ENCODE assay signal across 30 cellular contexts in genomic region chr4:161393614-161394013, GRCh38.
"Had no signal": no experiment of that assay in that cellular context is flagged by ENCODE, and none has a peak within 500 bp of the region (broad histone marks: within the 10 kb centered on the region; RNA-seq: fewer than 3 reads in every experiment).

No MANE protein-coding gene starts in this region.

- H2AFZ ChIP-seq: parathyroid adenoma had no signal

- H3K9ac ChIP-seq: parathyroid adenoma had no signal

- H3K79me2 ChIP-seq: parathyroid adenoma had no signal

- DNase-seq: activated B cell treated with CpG ODN at 0.5 μM for 24 hours; activated CD4-positive, alpha-beta T cell treated with anti-CD3 and anti-CD28 coated beads, Interleukin-2, amount 50 U/mL, for 1 hour; activated CD8-positive, alpha-beta T cell treated with anti-CD3 and anti-CD28 coated beads for 36 hours; activated gamma-delta T cell treated with Interleukin-2 at 50 U/mL for 16 hours; activated naive CD4-positive, alpha-beta T cell treated with anti-CD3 and anti-CD28 coated beads, Interleukin-2, amount 50 U/mL, for 16 hours; activated T-cell treated with anti-CD3 and anti-CD28 coated beads, Interleukin-2, amount 50 U/mL, for 4 hours; amygdala; foreskin keratinocyte; heart left ventricle; kidney glomerular epithelial cell; left lung; naive thymus-derived CD4-positive, alpha-beta T cell; occipital lobe; psoas muscle; sigmoid colon; small intestine; stimulated activated CD4-positive, alpha-beta T cell treated with anti-CD3 and anti-CD28 coated beads, Interleukin-4, amount 100 ng/mL, for 24 hours; T-helper 2 cell; uterus had no signal

- H3K27me3 Mint-ChIP-seq: activated B cell treated with CpG ODN at 0.5 μM for 24 hours; activated CD8-positive, alpha-beta T cell treated with anti-CD3 and anti-CD28 coated beads for 36 hours; activated T-helper 17 cell treated with anti-CD3 and anti-CD28 coated beads, Interleukin-2, amount 50 U/mL, for 72 hours; central memory CD8-positive, alpha-beta T cell; dendritic cell treated with granulocyte-macrophage colony-stimulating factor and Interleukin-4, amounts not matched to agents 40 ng/mL and 50 ng/mL, for 4 days; naive thymus-derived CD4-positive, alpha-beta T cell; stimulated activated naive CD8-positive, alpha-beta T cell treated with anti-CD3 and anti-CD28 coated beads, Interleukin-15, Interleukin-2, amounts not matched to agents 100 ng/mL and 50 ng/mL, for 24 hours; type B pancreatic cell had no signal

- H3K27ac Mint-ChIP-seq: activated B cell treated with CpG ODN at 0.5 μM for 24 hours; activated CD8-positive, alpha-beta T cell treated with anti-CD3 and anti-CD28 coated beads for 36 hours; activated T-helper 17 cell treated with anti-CD3 and anti-CD28 coated beads, Interleukin-2, amount 50 U/mL, for 72 hours; dendritic cell treated with granulocyte-macrophage colony-stimulating factor and Interleukin-4, amounts not matched to agents 40 ng/mL and 50 ng/mL, for 4 days; mesothelial cell of epicardium; naive thymus-derived CD4-positive, alpha-beta T cell; stimulated activated effector memory CD8-positive, alpha-beta T cell treated with anti-CD3 and anti-CD28 coated beads, Interleukin-12 subunit alpha, Interleukin-12 subunit beta, amount 100 ng/mL, for 72 hours; stimulated activated naive CD8-positive, alpha-beta T cell treated with anti-CD3 and anti-CD28 coated beads, Interleukin-15, Interleukin-2, amounts not matched to agents 100 ng/mL and 50 ng/mL, for 24 hours; type B pancreatic cell had no signal

- H3K4me3 Mint-ChIP-seq: activated B cell treated with CpG ODN at 0.5 μM for 24 hours; activated CD8-positive, alpha-beta T cell treated with anti-CD3 and anti-CD28 coated beads for 36 hours; activated T-cell treated with anti-CD3 and anti-CD28 coated beads, Interleukin-2, amount 50 U/mL, for 4 hours; activated T-helper 17 cell treated with anti-CD3 and anti-CD28 coated beads, Interleukin-2, amount 50 U/mL, for 72 hours; central memory CD8-positive, alpha-beta T cell; dendritic cell treated with granulocyte-macrophage colony-stimulating factor and Interleukin-4, amounts not matched to agents 40 ng/mL and 50 ng/mL, for 4 days; mesothelial cell of epicardium; naive thymus-derived CD4-positive, alpha-beta T cell; stimulated activated effector memory CD8-positive, alpha-beta T cell treated with anti-CD3 and anti-CD28 coated beads, Interleukin-12 subunit alpha, Interleukin-12 subunit beta, amount 100 ng/mL, for 72 hours; stimulated activated naive CD8-positive, alpha-beta T cell treated with anti-CD3 and anti-CD28 coated beads, Interleukin-15, Interleukin-2, amounts not matched to agents 100 ng/mL and 50 ng/mL, for 24 hours; type B pancreatic cell had no signal

- H3K9me3 Mint-ChIP-seq: activated B cell treated with CpG ODN at 0.5 μM for 24 hours; activated T-cell treated with anti-CD3 and anti-CD28 coated beads, Interleukin-2, amount 50 U/mL, for 4 hours; activated T-helper 17 cell treated with anti-CD3 and anti-CD28 coated beads, Interleukin-2, amount 50 U/mL, for 72 hours; dendritic cell treated with granulocyte-macrophage colony-stimulating factor and Interleukin-4, amounts not matched to agents 40 ng/mL and 50 ng/mL, for 4 days; mesothelial cell of epicardium; stimulated activated naive CD8-positive, alpha-beta T cell treated with anti-CD3 and anti-CD28 coated beads, Interleukin-15, Interleukin-2, amounts not matched to agents 100 ng/mL and 50 ng/mL, for 24 hours; type B pancreatic cell had no signal

- H3K4me3 ChIP-seq: esophagus muscularis mucosa, heart left ventricle, left lung, lung, psoas muscle, sigmoid colon, thoracic aorta, uterus had no signal

- H3K36me3 ChIP-seq: esophagus muscularis mucosa, heart left ventricle, left lung, sigmoid colon, thoracic aorta, uterus had no signal

- H3K4me1 ChIP-seq: esophagus muscularis mucosa, foreskin keratinocyte, heart left ventricle, left lung, parathyroid adenoma, psoas muscle, sigmoid colon, uterus had no signal

- H3K9me3 ChIP-seq: esophagus muscularis mucosa, heart left ventricle, left lung, psoas muscle, sigmoid colon, thoracic aorta, uterus had no signal

- H3K27ac ChIP-seq: esophagus muscularis mucosa, foreskin keratinocyte, heart left ventricle, left lung, parathyroid adenoma, psoas muscle, sigmoid colon, thoracic aorta, uterus had no signal

- H3K27me3 ChIP-seq: esophagus muscularis mucosa, foreskin keratinocyte, heart left ventricle, left lung, sigmoid colon, uterus had no signal

- H3K4me1 Mint-ChIP-seq: activated B cell treated with CpG ODN at 0.5 μM for 24 hours; activated T-helper 17 cell treated with anti-CD3 and anti-CD28 coated beads, Interleukin-2, amount 50 U/mL, for 72 hours; central memory CD8-positive, alpha-beta T cell; mesothelial cell of epicardium; naive thymus-derived CD4-positive, alpha-beta T cell; stimulated activated effector memory CD8-positive, alpha-beta T cell treated with anti-CD3 and anti-CD28 coated beads, Interleukin-12 subunit alpha, Interleukin-12 subunit beta, amount 100 ng/mL, for 72 hours had no signal

- H3K36me3 Mint-ChIP-seq: mesothelial cell of epicardium; naive thymus-derived CD4-positive, alpha-beta T cell; stimulated activated effector memory CD8-positive, alpha-beta T cell treated with anti-CD3 and anti-CD28 coated beads, Interleukin-12 subunit alpha, Interleukin-12 subunit beta, amount 100 ng/mL, for 72 hours; type B pancreatic cell had no signal
